Comparison of ENCODE assay signal across 25 cellular contexts in the genomic region with DNA sequence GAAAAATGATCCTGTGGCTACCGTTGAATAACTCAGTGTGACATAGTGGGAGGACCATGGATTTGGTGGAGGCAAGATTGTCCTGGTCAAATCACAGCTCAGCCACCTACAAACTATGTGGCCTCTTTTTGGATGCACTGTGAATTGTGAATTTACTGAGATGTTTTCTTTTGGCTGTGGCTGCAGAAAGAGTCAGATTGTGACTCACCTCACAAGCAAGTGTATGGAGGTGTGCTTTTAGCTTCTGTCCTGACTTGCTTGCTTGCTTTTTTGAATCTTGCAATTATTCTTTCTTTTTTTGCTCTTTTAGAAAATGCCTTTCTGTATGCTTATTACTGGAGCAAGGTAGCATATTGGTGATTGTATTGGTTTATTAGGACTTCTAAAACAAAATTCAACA.
DNase-seq lines count a peak whose midpoint lies in the region; ATAC-seq and TF ChIP-seq lines count a peak whose summit lies in the region.
"Had no signal": no experiment of that assay in that cellular context is flagged by ENCODE, and none has a peak within 500 bp of the region (broad histone marks: within the 10 kb centered on the region; RNA-seq: fewer than 3 reads in every experiment).

No MANE protein-coding gene starts in this region.

- in situ Hi-C loops in G401 (cut with HindIII; ENCODE audit: low sequenced_read_pairs) = no loop called here

- no peak for TF ChIP-seq CTCF in fibroblast of the aortic adventitia (IDR thresholded peaks at IDR 0.05; ENCODE audit: insufficient read depth, low read length)

- peak; percentile 11 for DNase-seq in ELR (ENCODE audit: low read depth)
- peak; percentile 35 for DNase-seq in HPDE6-E6E7 (ENCODE audit: extremely low spot score)
- DNase-seq in astrocyte of the hippocampus (ENCODE audit: low read depth, low spot score) = peak; percentile 42
- DNase-seq in fibroblast of the aortic adventitia (ENCODE audit: low read depth) = peak; percentile 18
- no peak for DNase-seq in T-helper 1 cell
- DNase-seq in stimulated activated CD4-positive, alpha-beta T cell treated with anti-CD3 and anti-CD28 coated beads, Interleukin-1b, Interleukin-23, amount 100 ng/mL, for 48 hours = no peak
- DNase-seq in G401 (ENCODE audit: low spot score) = no peak
- DNase-seq: AML-193; CD4-positive, alpha-beta T cell; GDM1; H7; Karpas-422; MV-4-11; NCI-H1105; NCI-H146; NCI-H2029; NCI-H446 treated with DMSO at 0.1 percent for 48 hours; NCI-H526; PC-9; Right ventricle myocardium superior; T-cell had no signal

- H3K4me3 ChIP-seq in fibroblast of the aortic adventitia (ENCODE audit: low read depth, low read length) = no peak overlapping the region
- H3K4me3 ChIP-seq: BLaER1 treated with 17β-estradiol and CSF1 and Interleukin-3, amounts not matched to agents 10 nM and 100 nM; GM12878; PC-9; SJSA1 had no signal

- ATAC-seq in GM19324 (IDR thresholded peaks at IDR 0.05; ENCODE audit: low FRiP score, unreplicated experiment) = no peak
- ATAC-seq: GM12878, T-cell had no signal

Comparison
In these comparisons a context has a peak if more than half of its experiments do, and no peak if none do; other contexts are left out.
1. DNase-seq: peak in ELR (single experiment), HPDE6-E6E7 (single experiment), astrocyte of the hippocampus (single experiment) and fibroblast of the aortic adventitia (single experiment); none in T-helper 1 cell (0 of 5), stimulated activated CD4-positive, alpha-beta T cell treated with anti-CD3 and anti-CD28 coated beads, Interleukin-1b, Interleukin-23, amount 100 ng/mL, for 48 hours (single experiment) and G401 (single experiment).